ENCODE assay signal across 8 cellular contexts in genomic region chr16:85393674-85394510, GRCh38.
A peak's percentile ranks its signal among the peaks of the same experiment; 100 is the strongest.
DNase-seq lines count a peak whose midpoint lies in the region; ATAC-seq and TF ChIP-seq lines count a peak whose summit lies in the region.

No MANE protein-coding gene starts in this region.

- 65 to 74% methylated on average over 34 to 37 of the region's 37 CpGs for WGBS in lung, 2 donors

- ATAC-seq in HG03432 (IDR thresholded peaks at IDR 0.05; ENCODE audit: unreplicated experiment): peak; percentile 39
- ATAC-seq in lung (ENCODE audit: insufficient read depth, low FRiP score): no peak
- no peak for ATAC-seq in HG03159 (IDR thresholded peaks at IDR 0.05; ENCODE audit: unreplicated experiment)

- peaks cover 93% of the 10 kb centered on the region for H3K4me1 ChIP-seq in BLaER1
- peaks cover 0 to 12% of the 10 kb centered on the region in 2 donors for H3K4me1 ChIP-seq in lung (ENCODE audit: control insufficient read depth in 2 of 2, insufficient read depth in 2 of 2, low read length in 2 of 2)

- H3K27ac ChIP-seq in BLaER1 (peak overlapping the region; percentile 51), lung (ENCODE audit: low read depth in 1 of 2, low read length in 1 of 2) (no peak overlapping the region)

- peaks cover 15% of the 10 kb centered on the region; the same call in 1 of the 2 replicates for H4K20me1 ChIP-seq in BLaER1

- peak overlapping the region; percentile 94 for H3K4me2 ChIP-seq in BLaER1

- H3K9ac ChIP-seq in BLaER1: peak overlapping the region; percentile 55; the same call in 1 of the 2 replicates

- peak; percentile 25 for DNase-seq in activated CD4-positive, CD25-positive, alpha-beta regulatory T cell treated with anti-CD3 and anti-CD28 coated beads, Interleukin-2, amount 50 U/mL, for 16 hours (ENCODE audit: low read depth, low spot score)
- DNase-seq in cardiac fibroblast (ENCODE audit: low read depth in 2 of 2) (peak; percentile 63 to 67), lung (ENCODE audit: low spot score) (peak; percentile 64), DMS79 treated with DMSO at 0.1 percent for 48 hours (lab: John Stamatoyannopoulos, UW) (no peak)
- DNase-seq in stimulated activated CD8-positive, alpha-beta memory T cell treated with anti-CD3 and anti-CD28 coated beads, Interleukin-4, amount 100 ng/mL, for 1 hour (ENCODE audit: low read depth in 2 of 2, low spot score in 1 of 2): peak; percentile 40 to 46

- no peaks in the 10 kb centered on the region for H3K9me3 ChIP-seq in BLaER1
- H3K9me3 ChIP-seq in lung (ENCODE audit: control insufficient read depth in 2 of 2, insufficient read depth in 1 of 2, low read length in 1 of 2): no peaks in the 10 kb centered on the region

- TF ChIP-seq CTCF in cardiac fibroblast (IDR thresholded peaks at IDR 0.05; ENCODE audit: low read depth, low read length) (peak; percentile 87), lung (IDR thresholded peaks at IDR 0.05; ENCODE audit: control extremely low read depth, extremely low read depth) (peak; percentile 31)

- H3K4me3 ChIP-seq in BLaER1 (peak overlapping the region; percentile 36), cardiac fibroblast (replicated peaks in 1 of 2; ENCODE audit: low read depth in 2 of 2, low read length in 2 of 2) (no peak overlapping the region), lung (no peak overlapping the region)

- H3K36me3 ChIP-seq in BLaER1 (no peaks in the 10 kb centered on the region), lung (ENCODE audit: control insufficient read depth in 2 of 2, insufficient read depth in 2 of 2, low read length in 2 of 2) (no peaks in the 10 kb centered on the region)

- no peaks in the 10 kb centered on the region for H3K27me3 ChIP-seq in BLaER1
- no peaks in the 10 kb centered on the region for H3K27me3 ChIP-seq in lung (ENCODE audit: control insufficient read depth, insufficient read depth)
